17 cellular contexts compared by ENCODE assay signal in genomic region chr3:157093096-157093495, GRCh38.
DNase-seq lines count a peak whose midpoint lies in the region; ATAC-seq and TF ChIP-seq lines count a peak whose summit lies in the region.
"Had no signal": no experiment of that assay in that cellular context is flagged by ENCODE, and none has a peak within 500 bp of the region (broad histone marks: within the 10 kb centered on the region; RNA-seq: fewer than 3 reads in every experiment).

No MANE protein-coding gene starts in this region.

- no peak overlapping the region for H3K4me3 Mint-ChIP-seq in activated T-cell treated with anti-CD3 and anti-CD28 coated beads, Interleukin-2, amount 50 U/mL, for 24 hours
- no peak overlapping the region for H3K4me3 Mint-ChIP-seq in activated T-cell treated with anti-CD3 and anti-CD28 coated beads, Interleukin-2, amount 50 U/mL, for 4 hours
- peak overlapping the region; percentile 57 for H3K4me3 Mint-ChIP-seq in T-helper 17 cell
- H3K4me3 Mint-ChIP-seq: memory B cell; naive thymus-derived CD8-positive, alpha-beta T cell had no signal

- no peak for ATAC-seq in activated T-cell treated with anti-CD3 and anti-CD28 coated beads, Interleukin-2, amount 50 U/mL, for 4 hours
- ATAC-seq in GM21717 (IDR thresholded peaks at IDR 0.05; ENCODE audit: unreplicated experiment) (peak; percentile 17), T-helper 17 cell (no peak)
- ATAC-seq: naive thymus-derived CD8-positive, alpha-beta T cell had no signal

- peak overlapping the region; percentile 76 for H3K4me3 ChIP-seq in GM12865 (ENCODE audit: low read depth, low read length)
- H3K4me3 ChIP-seq in OCI-LY7 (ENCODE audit: low read depth, low read length, poor library complexity, severe bottlenecking): no peak overlapping the region
- H3K4me3 ChIP-seq: Peyer's patch had no signal

- H4K20me1 ChIP-seq in OCI-LY7 (ENCODE audit: insufficient read depth, low read length): no peaks in the 10 kb centered on the region

- H3K79me2 ChIP-seq in OCI-LY7 (ENCODE audit: insufficient read depth, low read depth, low read length): no peaks in the 10 kb centered on the region

- H3K9me2 ChIP-seq in OCI-LY7 (ENCODE audit: insufficient read depth, low read length): no peaks in the 10 kb centered on the region

- no peaks in the 10 kb centered on the region for H3K36me3 ChIP-seq in OCI-LY7 (ENCODE audit: insufficient read depth, low read length)
- H3K36me3 ChIP-seq: Peyer's patch had no signal

- H3K27ac ChIP-seq in OCI-LY7 (ENCODE audit: low read depth, low read length, poor library complexity, severe bottlenecking): no peak overlapping the region
- H3K27ac ChIP-seq: Peyer's patch had no signal

- intact Hi-C loops in OCI-LY7 (cut with micrococcal nuclease; ENCODE audit: unreplicated experiment): no loop called here

- peak overlapping the region; percentile 20 for H3K27ac Mint-ChIP-seq in activated T-cell treated with anti-CD3 and anti-CD28 coated beads, Interleukin-2, amount 50 U/mL, for 24 hours
- no peak overlapping the region for H3K27ac Mint-ChIP-seq in T-helper 17 cell
- H3K27ac Mint-ChIP-seq: memory B cell had no signal

- no peak overlapping the region for H3K4me2 ChIP-seq in OCI-LY7 (ENCODE audit: low read length)

- CTCF ChIA-PET in OCI-LY7 (lab: Charles Lee; ENCODE audit: unreplicated experiment): interaction anchor here (1.3 kb wide), 1 partner anchor 13 kb away, joined by 4 read pairs; no protein-coding TSS in a partner anchor

- no peaks in the 10 kb centered on the region for H3K36me3 Mint-ChIP-seq in activated T-cell treated with anti-CD3 and anti-CD28 coated beads, Interleukin-2, amount 50 U/mL, for 24 hours (ENCODE audit: low read depth)
- no peaks in the 10 kb centered on the region for H3K36me3 Mint-ChIP-seq in activated T-cell treated with anti-CD3 and anti-CD28 coated beads, Interleukin-2, amount 50 U/mL, for 4 hours (ENCODE audit: insufficient read depth)
- peaks cover 3% of the 10 kb centered on the region for H3K36me3 Mint-ChIP-seq in T-helper 17 cell (ENCODE audit: low read depth)

- no peak for DNase-seq in activated T-cell treated with anti-CD3 and anti-CD28 coated beads, Interleukin-2, amount 50 U/mL, for 24 hours
- no peak for DNase-seq in activated T-cell treated with anti-CD3 and anti-CD28 coated beads, Interleukin-2, amount 50 U/mL, for 4 hours
- DNase-seq in GM12865 (ENCODE audit: low read depth) (peak; percentile 60), T-helper 17 cell (no peak), NCI-H1417 (lab: John Stamatoyannopoulos, UW) (no peak), OCI-LY7 (ENCODE audit: low spot score) (no peak), SHP77 (lab: John Stamatoyannopoulos, UW) (no peak)
- DNase-seq: ACHN; activated gamma-delta T cell treated with Interleukin-2 at 50 U/mL for 16 hours; DMS79; foreskin melanocyte; naive thymus-derived CD8-positive, alpha-beta T cell; NCI-H1048; Peyer's patch; stimulated activated naive CD4-positive, alpha-beta T cell treated with Interleukin-2 at 50 U/mL for 16 hours had no signal

- H3K27me3 Mint-ChIP-seq in activated T-cell treated with anti-CD3 and anti-CD28 coated beads, Interleukin-2, amount 50 U/mL, for 24 hours: no peaks in the 10 kb centered on the region
- H3K27me3 Mint-ChIP-seq in activated T-cell treated with anti-CD3 and anti-CD28 coated beads, Interleukin-2, amount 50 U/mL, for 4 hours (ENCODE audit: low read depth): no peaks in the 10 kb centered on the region
- peaks cover 11% of the 10 kb centered on the region for H3K27me3 Mint-ChIP-seq in T-helper 17 cell

- BruUV-seq in OCI-LY7 (replicated peaks; lab: Mats Ljungman, UMichigan): no TSS peak

- no peaks in the 10 kb centered on the region for H3K9me3 Mint-ChIP-seq in activated T-cell treated with anti-CD3 and anti-CD28 coated beads, Interleukin-2, amount 50 U/mL, for 24 hours
- no peaks in the 10 kb centered on the region for H3K9me3 Mint-ChIP-seq in activated T-cell treated with anti-CD3 and anti-CD28 coated beads, Interleukin-2, amount 50 U/mL, for 4 hours
- H3K9me3 Mint-ChIP-seq: memory B cell; naive thymus-derived CD8-positive, alpha-beta T cell had no signal

- H3K4me1 ChIP-seq in OCI-LY7 (ENCODE audit: insufficient read depth, low read length, poor library complexity, severe bottlenecking): peaks cover 20% of the 10 kb centered on the region

- POLR2A ChIA-PET in OCI-LY7 (lab: Charles Lee): interaction anchor here (1.6 to 12.7 kb wide), 2 partner anchors 12 to 390 kb away, joined by 4 to 171 read pairs; no protein-coding TSS in a partner anchor

- H3K9me3 ChIP-seq in T-helper 17 cell (ENCODE audit: control insufficient read depth, low read length, poor library complexity, severe bottlenecking): no peaks in the 10 kb centered on the region
- H3K9me3 ChIP-seq in OCI-LY7 (ENCODE audit: low read length): no peaks in the 10 kb centered on the region
- H3K9me3 ChIP-seq: Peyer's patch had no signal

- H3K4me1 Mint-ChIP-seq in activated T-cell treated with anti-CD3 and anti-CD28 coated beads, Interleukin-2, amount 50 U/mL, for 24 hours (ENCODE audit: low read depth): peaks cover 37% of the 10 kb centered on the region
- H3K4me1 Mint-ChIP-seq in activated T-cell treated with anti-CD3 and anti-CD28 coated beads, Interleukin-2, amount 50 U/mL, for 4 hours (ENCODE audit: low read depth): peaks cover 25% of the 10 kb centered on the region
- H3K4me1 Mint-ChIP-seq in T-helper 17 cell: peaks cover 30% of the 10 kb centered on the region

- H2AFZ ChIP-seq in OCI-LY7 (ENCODE audit: low read length): no peak overlapping the region

- no peak for TF ChIP-seq CTCF in GM12865 (IDR thresholded peaks at IDR 0.05; ENCODE audit: insufficient read depth, low read depth, low read length, missing control alignments)
- no peak for TF ChIP-seq CTCF in OCI-LY7 (conservative IDR thresholded peaks at IDR 0.05; ENCODE audit: low read length)
